In the genomic region with DNA sequence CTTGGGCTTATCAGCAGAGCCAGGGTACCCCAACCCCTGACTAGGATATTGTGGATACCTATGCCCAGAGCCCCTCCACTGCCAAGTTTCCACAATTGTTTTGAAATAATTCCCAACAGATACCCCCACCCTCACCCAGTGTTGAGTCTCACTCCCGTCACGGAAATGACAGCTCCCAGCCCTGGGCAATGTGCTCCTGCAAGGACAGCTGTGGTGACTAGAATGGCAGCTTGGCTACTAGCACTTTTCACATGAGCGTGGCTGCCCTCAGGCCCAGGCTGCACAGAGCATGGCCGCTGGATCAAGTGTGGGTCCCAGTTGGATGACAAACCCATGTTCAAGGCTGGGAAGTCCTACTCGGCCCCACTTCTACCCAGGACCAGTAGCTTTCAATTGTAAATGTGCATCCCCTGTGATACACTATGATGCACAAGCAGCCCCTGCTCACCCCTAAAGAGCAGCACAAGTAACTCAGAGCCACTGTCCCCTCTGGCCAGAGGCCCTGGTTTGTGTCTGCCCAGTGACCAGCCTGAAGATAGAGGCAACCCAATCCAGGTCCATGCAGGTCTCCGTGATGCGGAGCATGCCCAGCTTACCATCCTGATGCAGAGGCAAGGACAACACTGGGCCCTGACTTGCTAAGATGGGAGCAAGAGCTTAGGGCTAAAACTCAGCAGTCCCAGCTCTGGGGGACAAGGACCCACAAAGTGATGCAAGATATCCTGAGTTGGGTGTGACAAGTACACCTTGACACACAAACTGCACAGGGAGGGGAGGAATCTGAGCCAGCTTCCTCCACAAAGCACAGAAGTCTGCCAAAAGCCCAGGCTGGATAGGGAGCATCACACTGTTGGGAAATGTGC, we compare ENCODE assay signal across 1 cellular context.
TF ChIP-seq lines count a peak whose summit lies in the region.

No MANE protein-coding gene starts in this region.

TF ChIP-seq in SK-N-SH, 30 proteins besides CTCF, POLR2A, EP300 and RAD21:
- TF ChIP-seq FOSL2 (IDR thresholded peaks at IDR 0.05; ENCODE audit: borderline replicate concordance, low read depth) (no peak), JUND (IDR thresholded peaks at IDR 0.05) (no peak), RCOR1 (IDR thresholded peaks at IDR 0.05; ENCODE audit: low read length) (no peak), ELF1 (IDR thresholded peaks at IDR 0.05) (no peak), GATA2 (CRISPR knock-in tag; IDR thresholded peaks at IDR 0.05) (no peak)
- TF ChIP-seq, protein P1, sequence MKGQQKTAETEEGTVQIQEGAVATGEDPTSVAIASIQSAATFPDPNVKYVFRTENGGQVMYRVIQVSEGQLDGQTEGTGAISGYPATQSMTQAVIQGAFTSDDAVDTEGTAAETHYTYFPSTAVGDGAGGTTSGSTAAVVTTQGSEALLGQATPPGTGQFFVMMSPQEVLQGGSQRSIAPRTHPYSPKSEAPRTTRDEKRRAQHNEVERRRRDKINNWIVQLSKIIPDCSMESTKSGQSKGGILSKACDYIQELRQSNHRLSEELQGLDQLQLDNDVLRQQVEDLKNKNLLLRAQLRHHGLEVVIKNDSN (IDR thresholded peaks at IDR 0.05; ENCODE audit: borderline replicate concordance, low read depth), result no peak
- TF ChIP-seq, protein P2, sequence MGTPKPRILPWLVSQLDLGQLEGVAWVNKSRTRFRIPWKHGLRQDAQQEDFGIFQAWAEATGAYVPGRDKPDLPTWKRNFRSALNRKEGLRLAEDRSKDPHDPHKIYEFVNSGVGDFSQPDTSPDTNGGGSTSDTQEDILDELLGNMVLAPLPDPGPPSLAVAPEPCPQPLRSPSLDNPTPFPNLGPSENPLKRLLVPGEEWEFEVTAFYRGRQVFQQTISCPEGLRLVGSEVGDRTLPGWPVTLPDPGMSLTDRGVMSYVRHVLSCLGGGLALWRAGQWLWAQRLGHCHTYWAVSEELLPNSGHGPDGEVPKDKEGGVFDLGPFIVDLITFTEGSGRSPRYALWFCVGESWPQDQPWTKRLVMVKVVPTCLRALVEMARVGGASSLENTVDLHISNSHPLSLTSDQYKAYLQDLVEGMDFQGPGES (IDR thresholded peaks at IDR 0.05; ENCODE audit: low read depth, low read length), result no peak
